Comparison of ENCODE assay signal across 2 cellular contexts in genomic region chr16:4556112-4556511, GRCh38.
TF ChIP-seq lines count a peak whose summit lies in the region.

Gene C16orf96 (plus strand): TSS chr16:4556340. CDS start chr16:4556490, 150 bp downstream.

TF ChIP-seq in HEK293, 187 proteins besides CTCF, POLR2A, EP300 and RAD21:
- TF ChIP-seq PRDM4 (tag by site-specific recombination; IDR thresholded peaks at IDR 0.05), result no peak
- TF ChIP-seq ZNF664 (tag by site-specific recombination; IDR thresholded peaks at IDR 0.05), result peak; percentile 47; the same call in 1 of the 2 replicates
TF ChIP-seq in HEK293: peak in this region for 1.

TF ChIP-seq in K562, 482 proteins besides CTCF, POLR2A, EP300 and RAD21:
- no peak for TF ChIP-seq USF1 (CRISPR knock-in tag; IDR thresholded peaks at IDR 0.05)
- TF ChIP-seq RCOR1 (IDR thresholded peaks at IDR 0.05; ENCODE audit: borderline replicate concordance in 1 of 2, low read depth in 2 of 2, low read length in 2 of 2), result no peak
- TF ChIP-seq RFX1 (IDR thresholded peaks at IDR 0.05), result peak; percentile 39; the same call in 1 of the 2 replicates
